ENCODE assay signal across 8 cellular contexts in genomic region chr19:46513461-46514236, GRCh38. TPM values are rescaled to one million over a fixed set of nuclear protein-coding genes. Genes with fewer than 3 reads are reported as not detected.
A peak's percentile ranks its signal among the peaks of the same experiment; 100 is the strongest.
DNase-seq lines count a peak whose midpoint lies in the region; ATAC-seq, FAIRE-seq and TF ChIP-seq lines count a peak whose summit lies in the region.

No MANE protein-coding gene starts in this region.

- H3K4me3 Mint-ChIP-seq in CD8-positive, alpha-beta memory T cell, result no peak overlapping the region
- H3K4me3 Mint-ChIP-seq in activated T-helper 1 cell treated with anti-CD3 and anti-CD28 coated beads, Interleukin-12 subunit alpha, Interleukin-12 subunit beta, Interleukin-2, Interleukin-4 antibody, amounts not matched to agents 30 ng/mL and 10 ng/mL and 1 ng/mL, durations not matched to agents 14 hours and 24 hours and 36 hours, result no peak overlapping the region

- POLR2A ChIA-PET in CD8-positive, alpha-beta memory T cell (lab: Charles Lee), result no interaction called here

- no peak overlapping the region for H3K27ac ChIP-seq in CD8-positive, alpha-beta memory T cell (ENCODE audit: low read depth, low read length)

- peak in 3 of 5 donors; percentile 69 to 82 (median 76) for DNase-seq in CD8-positive, alpha-beta memory T cell
- DNase-seq in HTR-8/SVneo (ENCODE audit: insufficient read length, low spot score) (peak; percentile 87), fibroblast of the conjunctiva (ENCODE audit: low read depth) (peak; percentile 78), occipital lobe (lab: John Stamatoyannopoulos, UW) (peak; percentile 67), superior temporal gyrus (ENCODE audit: extremely low spot score) (peak; percentile 88)
- DNase-seq in activated T-helper 1 cell treated with anti-CD3 and anti-CD28 coated beads, Interleukin-12 subunit alpha, Interleukin-12 subunit beta, Interleukin-2, Interleukin-4 antibody, amounts not matched to agents 30 ng/mL and 10 ng/mL and 1 ng/mL, durations not matched to agents 14 hours and 24 hours and 36 hours (ENCODE audit: low spot score), result peak; percentile 66

- peaks cover 6% of the 10 kb centered on the region for H3K27me3 ChIP-seq in CD8-positive, alpha-beta memory T cell (ENCODE audit: insufficient read depth, low read length, poor library complexity, severe bottlenecking)

- peaks cover 9% of the 10 kb centered on the region for H3K4me1 ChIP-seq in CD8-positive, alpha-beta memory T cell (ENCODE audit: insufficient read depth, low read length)

- H3K27ac Mint-ChIP-seq in CD8-positive, alpha-beta memory T cell, result peak overlapping the region in 1 of 8 donors; percentile 46
- no peak overlapping the region for H3K27ac Mint-ChIP-seq in activated T-helper 1 cell treated with anti-CD3 and anti-CD28 coated beads, Interleukin-12 subunit alpha, Interleukin-12 subunit beta, Interleukin-2, Interleukin-4 antibody, amounts not matched to agents 30 ng/mL and 10 ng/mL and 1 ng/mL, durations not matched to agents 14 hours and 24 hours and 36 hours

- no peak overlapping the region for H3K4me3 ChIP-seq in CD8-positive, alpha-beta memory T cell (ENCODE audit: low read length)

- no peaks in the 10 kb centered on the region for H3K36me3 Mint-ChIP-seq in CD8-positive, alpha-beta memory T cell
- no peaks in the 10 kb centered on the region for H3K36me3 Mint-ChIP-seq in activated T-helper 1 cell treated with anti-CD3 and anti-CD28 coated beads, Interleukin-12 subunit alpha, Interleukin-12 subunit beta, Interleukin-2, Interleukin-4 antibody, amounts not matched to agents 30 ng/mL and 10 ng/mL and 1 ng/mL, durations not matched to agents 14 hours and 24 hours and 36 hours (ENCODE audit: low read depth)

- peaks cover 22 to 39% of the 10 kb centered on the region in 2 donors for H3K27me3 Mint-ChIP-seq in CD8-positive, alpha-beta memory T cell
- peaks cover 27% of the 10 kb centered on the region for H3K27me3 Mint-ChIP-seq in activated T-helper 1 cell treated with anti-CD3 and anti-CD28 coated beads, Interleukin-12 subunit alpha, Interleukin-12 subunit beta, Interleukin-2, Interleukin-4 antibody, amounts not matched to agents 30 ng/mL and 10 ng/mL and 1 ng/mL, durations not matched to agents 14 hours and 24 hours and 36 hours (ENCODE audit: insufficient read depth)

- no peaks in the 10 kb centered on the region for H3K9me3 ChIP-seq in CD8-positive, alpha-beta memory T cell (ENCODE audit: low read length)

- H3K36me3 ChIP-seq in CD8-positive, alpha-beta memory T cell (ENCODE audit: insufficient read depth, low read length), result no peaks in the 10 kb centered on the region

- intact Hi-C loops in activated T-helper 1 cell treated with anti-CD3 and anti-CD28 coated beads, Interleukin-12 subunit alpha, Interleukin-12 subunit beta, Interleukin-2, Interleukin-4 antibody, amounts not matched to agents 30 ng/mL and 10 ng/mL and 1 ng/mL, durations not matched to agents 14 hours and 24 hours and 36 hours (cut with micrococcal nuclease), result loop anchor here (1.0 kb wide), 3 partner anchors 111 to 233 kb away; no protein-coding TSS in a partner anchor

- peak; percentile 13 for FAIRE-seq in HTR-8/SVneo (lab: Jason Lieb, UNC)

- CTCF ChIA-PET in CD8-positive, alpha-beta memory T cell (lab: Charles Lee), result interaction anchor here (1.2 to 3.1 kb wide), 10 partner anchors 9 to 232 kb away, joined by 3 to 7 read pairs (median 5); no protein-coding TSS in a partner anchor

- peaks cover 0 to 2% (median 0%) of the 10 kb centered on the region in 5 donors for H3K9me3 Mint-ChIP-seq in CD8-positive, alpha-beta memory T cell
- H3K9me3 Mint-ChIP-seq in activated T-helper 1 cell treated with anti-CD3 and anti-CD28 coated beads, Interleukin-12 subunit alpha, Interleukin-12 subunit beta, Interleukin-2, Interleukin-4 antibody, amounts not matched to agents 30 ng/mL and 10 ng/mL and 1 ng/mL, durations not matched to agents 14 hours and 24 hours and 36 hours, result peaks cover 3% of the 10 kb centered on the region

- no peak for ATAC-seq in HG03565 (IDR thresholded peaks at IDR 0.05; ENCODE audit: unreplicated experiment)

- peaks cover 3 to 13% (median 9%) of the 10 kb centered on the region in 3 donors for H3K4me1 Mint-ChIP-seq in CD8-positive, alpha-beta memory T cell
- peaks cover 12% of the 10 kb centered on the region for H3K4me1 Mint-ChIP-seq in activated T-helper 1 cell treated with anti-CD3 and anti-CD28 coated beads, Interleukin-12 subunit alpha, Interleukin-12 subunit beta, Interleukin-2, Interleukin-4 antibody, amounts not matched to agents 30 ng/mL and 10 ng/mL and 1 ng/mL, durations not matched to agents 14 hours and 24 hours and 36 hours (ENCODE audit: low read depth)

TF ChIP-seq in PFSK-1, 5 proteins besides CTCF, POLR2A, EP300 and RAD21:
- no peak for TF ChIP-seq SIN3A (IDR thresholded peaks at IDR 0.05; ENCODE audit: borderline replicate concordance, insufficient read depth, low read length)
- TF ChIP-seq REST (IDR thresholded peaks at IDR 0.05; ENCODE audit: insufficient read depth in 1 of 2, low read depth in 2 of 2, low read length in 2 of 2), result no peak
- peak; percentile 63 for TF ChIP-seq FOXP2 (optimal IDR thresholded peaks at IDR 0.05; ENCODE audit: borderline replicate concordance, extremely low read depth, extremely low read length, insufficient read depth)
- TF ChIP-seq POLR2AphosphoS5 (IDR thresholded peaks at IDR 0.05; ENCODE audit: low read depth, low read length), result no peak

RNA-seq across cellular contexts. Expression of gene PNMA8B, which starts 18.0 kb away (rescaled TPM):
- total RNA-seq in CD8-positive, alpha-beta memory T cell, result under 1 TPM in 1 of 2 experiments, not detected in 1; 0.04 TPM
- not detected for polyA plus RNA-seq in CD8-positive, alpha-beta memory T cell
- polyA plus RNA-seq in PFSK-1 (2012; ENCODE audit: insufficient read length, low read depth), result not detected
- not detected in 2 replicates for total RNA-seq in activated T-helper 1 cell treated with anti-CD3 and anti-CD28 coated beads, Interleukin-12 subunit alpha, Interleukin-12 subunit beta, Interleukin-2, Interleukin-4 antibody, amounts not matched to agents 30 ng/mL and 10 ng/mL and 1 ng/mL, durations not matched to agents 14 hours and 24 hours and 36 hours
- total RNA-seq in occipital lobe, result 17.5 TPM

RNA-seq across cellular contexts. Expression of gene PNMA8A, which starts 42.3 kb away (rescaled TPM):
- total RNA-seq in CD8-positive, alpha-beta memory T cell, result under 1 TPM; 0.49 to 0.61 TPM
- polyA plus RNA-seq in CD8-positive, alpha-beta memory T cell, result not detected
- 15.8 TPM for polyA plus RNA-seq in PFSK-1 (2012; ENCODE audit: insufficient read length, low read depth)
- total RNA-seq in activated T-helper 1 cell treated with anti-CD3 and anti-CD28 coated beads, Interleukin-12 subunit alpha, Interleukin-12 subunit beta, Interleukin-2, Interleukin-4 antibody, amounts not matched to agents 30 ng/mL and 10 ng/mL and 1 ng/mL, durations not matched to agents 14 hours and 24 hours and 36 hours, result not detected in 2 replicates
- total RNA-seq in occipital lobe, result 58.5 TPM

Comparison
In these comparisons a context has a peak if more than half of its experiments do, and no peak if none do; other contexts are left out.
1. RNA of gene PNMA8B, which starts 18.0 kb away (total RNA-seq): 17.5 TPM in occipital lobe (single experiment); 0.04 TPM in CD8-positive, alpha-beta memory T cell and not detected in activated T-helper 1 cell treated with anti-CD3 and anti-CD28 coated beads, Interleukin-12 subunit alpha, Interleukin-12 subunit beta, Interleukin-2, Interleukin-4 antibody, amounts not matched to agents 30 ng/mL and 10 ng/mL and 1 ng/mL, durations not matched to agents 14 hours and 24 hours and 36 hours; every median in the first group is over 10 times any median in the second.
2. RNA of gene PNMA8A, which starts 42.3 kb away (total RNA-seq): 58.5 TPM in occipital lobe (single experiment); 0.49 to 0.61 TPM in CD8-positive, alpha-beta memory T cell and not detected in activated T-helper 1 cell treated with anti-CD3 and anti-CD28 coated beads, Interleukin-12 subunit alpha, Interleukin-12 subunit beta, Interleukin-2, Interleukin-4 antibody, amounts not matched to agents 30 ng/mL and 10 ng/mL and 1 ng/mL, durations not matched to agents 14 hours and 24 hours and 36 hours; every median in the first group is over 10 times any median in the second.
3. Peak in every context shown above with its lines, with median percentiles within 50 percentile points of each other: DNase-seq.